ENCODE assay signal across 19 cellular contexts in the genomic region with DNA sequence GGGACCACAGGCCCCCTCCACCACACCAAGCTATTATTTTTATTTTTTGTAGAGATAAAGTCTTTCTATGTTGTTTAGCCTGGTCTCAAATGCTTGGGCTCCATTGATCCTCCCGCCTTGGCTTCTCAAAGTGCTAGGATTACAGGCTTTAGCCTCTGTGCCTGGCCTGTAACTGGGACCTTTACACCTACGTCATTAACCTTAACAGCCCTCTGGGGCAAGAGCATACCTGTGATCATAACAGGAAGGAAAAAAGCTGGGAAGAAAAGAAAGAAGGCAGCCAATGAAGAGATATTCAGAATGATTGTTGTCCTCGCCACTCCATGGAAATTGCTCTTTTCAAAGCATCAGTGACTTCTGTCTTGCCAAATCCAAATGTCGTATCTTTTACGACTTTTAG.
DNase-seq lines count a peak whose midpoint lies in the region; ATAC-seq and TF ChIP-seq lines count a peak whose summit lies in the region.
"Had no signal": no experiment of that assay in that cellular context is flagged by ENCODE, and none has a peak within 500 bp of the region (broad histone marks: within the 10 kb centered on the region; RNA-seq: fewer than 3 reads in every experiment).

No MANE protein-coding gene starts in this region.

- H3K4me2 ChIP-seq in GM23338 = no peak overlapping the region
- no peak overlapping the region for H3K4me2 ChIP-seq in neural cell (ENCODE audit: low read length)
- H3K4me2 ChIP-seq: A549; BLaER1 treated with 17β-estradiol and CSF1 and Interleukin-3, amounts not matched to agents 10 nM and 100 nM had no signal

- H3K27me3 ChIP-seq in GM23338 (ENCODE audit: insufficient read depth) (no peaks in the 10 kb centered on the region), neural cell (ENCODE audit: insufficient read depth, low read depth, low read length) (no peaks in the 10 kb centered on the region), transverse colon (no peaks in the 10 kb centered on the region), gastroesophageal sphincter (no peaks in the 10 kb centered on the region)
- H3K27me3 ChIP-seq: BLaER1 treated with 17β-estradiol and CSF1 and Interleukin-3, amounts not matched to agents 10 nM and 100 nM had no signal

- H3K4me1 Mint-ChIP-seq in GM23338 = peaks cover 27% of the 10 kb centered on the region
- H3K4me1 Mint-ChIP-seq: B cell had no signal

- H3K27ac Mint-ChIP-seq in GM23338 = peak overlapping the region; percentile 72; the same call in 1 of the 2 replicates
- H3K27ac Mint-ChIP-seq: B cell; CD4-positive, alpha-beta T cell; CD8-positive, alpha-beta T cell had no signal

- no peak for TF ChIP-seq POLR2A in transverse colon (IDR thresholded peaks at IDR 0.05)
- TF ChIP-seq POLR2A in gastroesophageal sphincter (IDR thresholded peaks at IDR 0.05) = no peak

- H3K27ac ChIP-seq in GM23338 (ENCODE audit: low read depth) (no peak overlapping the region), neural cell (ENCODE audit: low read length) (peak overlapping the region; percentile 70), transverse colon (peak overlapping the region; percentile 9 to 31 (median 24)), gastroesophageal sphincter (no peak overlapping the region)
- H3K27ac ChIP-seq: 22Rv1; A549; BLaER1 treated with 17β-estradiol and CSF1 and Interleukin-3, amounts not matched to agents 10 nM and 100 nM; C4-2B had no signal

- H3K9ac ChIP-seq in neural cell (ENCODE audit: low read length) = no peak overlapping the region
- H3K9ac ChIP-seq: BLaER1 treated with 17β-estradiol and CSF1 and Interleukin-3, amounts not matched to agents 10 nM and 100 nM had no signal

- TF ChIP-seq CTCF in GM23338 (conservative IDR thresholded peaks at IDR 0.05; ENCODE audit: low read depth in 2 of 2) (no peak), neural cell (IDR thresholded peaks at IDR 0.05; ENCODE audit: poor library complexity, severe bottlenecking) (no peak), transverse colon (IDR thresholded peaks at IDR 0.05) (no peak), gastroesophageal sphincter (IDR thresholded peaks at IDR 0.05) (no peak)

- peaks cover 15% of the 10 kb centered on the region for H3K4me1 ChIP-seq in GM23338 (ENCODE audit: insufficient read depth)
- H3K4me1 ChIP-seq in transverse colon = peaks cover 0 to 15% (median 6%) of the 10 kb centered on the region in 4 donors
- no peaks in the 10 kb centered on the region for H3K4me1 ChIP-seq in gastroesophageal sphincter
- H3K4me1 ChIP-seq: A549; BLaER1 treated with 17β-estradiol and CSF1 and Interleukin-3, amounts not matched to agents 10 nM and 100 nM; Caco-2 had no signal

- TF ChIP-seq EP300 in neural cell (conservative IDR thresholded peaks at IDR 0.05; ENCODE audit: poor library complexity, severe bottlenecking) (no peak), transverse colon (IDR thresholded peaks at IDR 0.05; ENCODE audit: low read depth) (no peak), gastroesophageal sphincter (IDR thresholded peaks at IDR 0.05) (no peak)

- no peaks in the 10 kb centered on the region for H3F3A ChIP-seq in GM23338 (replicated peaks; ENCODE audit: low read depth)
- no peaks in the 10 kb centered on the region for H3F3A ChIP-seq in neural cell (ENCODE audit: insufficient read depth, low read length, poor library complexity, severe bottlenecking)

- H3K9me2 ChIP-seq in GM23338 (ENCODE audit: insufficient read depth) (no peaks in the 10 kb centered on the region), neural cell (ENCODE audit: insufficient read depth, low read length) (no peaks in the 10 kb centered on the region)

- H4K20me1 ChIP-seq in GM23338 (replicated peaks; ENCODE audit: insufficient read depth) = no peaks in the 10 kb centered on the region
- H4K20me1 ChIP-seq in neural cell (ENCODE audit: insufficient read depth) = no peaks in the 10 kb centered on the region
- H4K20me1 ChIP-seq: BLaER1 treated with 17β-estradiol and CSF1 and Interleukin-3, amounts not matched to agents 10 nM and 100 nM had no signal

- H3K4me3 ChIP-seq in GM23338 (no peak overlapping the region), neural cell (ENCODE audit: low read length) (no peak overlapping the region), transverse colon (no peak overlapping the region), gastroesophageal sphincter (no peak overlapping the region)
- H3K4me3 ChIP-seq: A549; BLaER1 treated with 17β-estradiol and CSF1 and Interleukin-3, amounts not matched to agents 10 nM and 100 nM had no signal

- ATAC-seq in GM23338 (no peak), left colon (peak; percentile 86), gastroesophageal sphincter (no peak), GM19463 (IDR thresholded peaks at IDR 0.05; ENCODE audit: unreplicated experiment) (no peak), GM19351 (IDR thresholded peaks at IDR 0.05; ENCODE audit: unreplicated experiment) (no peak)
- ATAC-seq: A549; CD8-positive, alpha-beta T cell had no signal

- H3K27me3 Mint-ChIP-seq in GM23338 (ENCODE audit: insufficient read depth, low read depth, poor library complexity) = peaks cover 4% of the 10 kb centered on the region
- H3K27me3 Mint-ChIP-seq: B cell; CD4-positive, alpha-beta T cell had no signal

- in situ Hi-C loops in transverse colon (cut with MboI; ENCODE audit: low pct_ligation_motif_present in 1 of 4, low pct_unique_long_range_greater_than_20kb in 1 of 4, low sequenced_read_pairs in 3 of 4) = no loop called here

- TF ChIP-seq RAD21 in neural cell (conservative IDR thresholded peaks at IDR 0.05) = no peak

- H3K9me3 ChIP-seq in neural cell (ENCODE audit: low read length) (no peaks in the 10 kb centered on the region), transverse colon (no peaks in the 10 kb centered on the region), gastroesophageal sphincter (no peaks in the 10 kb centered on the region)
- H3K9me3 ChIP-seq: A549; BLaER1 treated with 17β-estradiol and CSF1 and Interleukin-3, amounts not matched to agents 10 nM and 100 nM; Caco-2 had no signal

- DNase-seq in GM23338 (ENCODE audit: low spot score) = no peak
- no peak for DNase-seq in left colon
- peak; percentile 9 for DNase-seq in transverse colon
- DNase-seq: AML-193; Caco-2; Calu3; CD4-positive, alpha-beta T cell; CD8-positive, alpha-beta T cell; DMS79 treated with DMSO at 0.1 percent for 48 hours; GF-D8 had no signal

- H3K79me2 ChIP-seq in GM23338 (replicated peaks; ENCODE audit: insufficient read depth) (no peaks in the 10 kb centered on the region), neural cell (replicated peaks; ENCODE audit: insufficient read depth, low read length) (no peaks in the 10 kb centered on the region)

- H2AFZ ChIP-seq in GM23338 = no peak overlapping the region
- no peak overlapping the region for H2AFZ ChIP-seq in neural cell (ENCODE audit: low read depth, low read length)

- H3K36me3 Mint-ChIP-seq in GM23338 (ENCODE audit: low read depth) = no peaks in the 10 kb centered on the region
- H3K36me3 Mint-ChIP-seq: CD8-positive, alpha-beta T cell had no signal

- H3K36me3 ChIP-seq in GM23338 (ENCODE audit: insufficient read depth) (no peaks in the 10 kb centered on the region), neural cell (ENCODE audit: insufficient read depth, low read length) (no peaks in the 10 kb centered on the region), transverse colon (no peaks in the 10 kb centered on the region), gastroesophageal sphincter (no peaks in the 10 kb centered on the region)
- H3K36me3 ChIP-seq: BLaER1 treated with 17β-estradiol and CSF1 and Interleukin-3, amounts not matched to agents 10 nM and 100 nM had no signal

- H3K9me3 Mint-ChIP-seq in GM23338 = no peaks in the 10 kb centered on the region

- WGBS in transverse colon (ENCODE audit: low coverage in 1 of 2), 2 donors = 35 to 51% methylated on average over 3 to 5 of the region's 5 CpGs
- 85 to 87% methylated on average over 5 of the region's 5 CpGs for WGBS in gastroesophageal sphincter (ENCODE audit: low coverage in 1 of 2), 2 donors

- intact Hi-C loops in left colon (cut with DNase I, micrococcal nuclease) (no loop called here), transverse colon (cut with DNase I; ENCODE audit: low total_unique reads) (no loop called here)

- H3K4me3 Mint-ChIP-seq in GM23338 = no peak overlapping the region
- H3K4me3 Mint-ChIP-seq: B cell; CD4-positive, alpha-beta T cell; CD8-positive, alpha-beta T cell had no signal

TF ChIP-seq in neural cell, 6 proteins besides CTCF, POLR2A, EP300 and RAD21:
- TF ChIP-seq TAF1 (IDR thresholded peaks at IDR 0.05; ENCODE audit: low read depth) (no peak), POLR2AphosphoS5 (IDR thresholded peaks at IDR 0.05) (no peak), SMC3 (conservative IDR thresholded peaks at IDR 0.05; ENCODE audit: poor library complexity) (no peak), MXI1 (conservative IDR thresholded peaks at IDR 0.05; ENCODE audit: poor library complexity, severe bottlenecking) (no peak)

Comparison
In these comparisons a context has a peak if more than half of its experiments do, and no peak if none do; other contexts are left out.
1. H3K27ac ChIP-seq: peak in neural cell (single experiment) and transverse colon (4 of 4); none in GM23338 (single experiment) and gastroesophageal sphincter (0 of 4).